Comparison of ENCODE assay signal across 28 cellular contexts in genomic region chr1:74895411-74895810, GRCh38.
"Had no signal": no experiment of that assay in that cellular context is flagged by ENCODE, and none has a peak within 500 bp of the region (broad histone marks: within the 10 kb centered on the region; RNA-seq: fewer than 3 reads in every experiment).

No MANE protein-coding gene starts in this region.

- H3K4me1 ChIP-seq: ascending aorta, breast epithelium, colonic mucosa, esophagus squamous epithelium, gastroesophageal sphincter, heart right ventricle had no signal

- FAIRE-seq: endometrium, endothelial cell of umbilical vein had no signal

- H3K79me2 ChIP-seq: hepatocyte had no signal

- H3K4me3 ChIP-seq: ascending aorta, breast epithelium, cardiac muscle cell, colonic mucosa, esophagus squamous epithelium, gastroesophageal sphincter, heart right ventricle, hepatocyte had no signal

- H2AFZ ChIP-seq: hepatocyte had no signal

- H3K4me2 ChIP-seq: hepatocyte had no signal

- H3K27me3 ChIP-seq: ascending aorta, breast epithelium, cardiac muscle cell, colonic mucosa, esophagus squamous epithelium, gastroesophageal sphincter, heart right ventricle, hepatocyte had no signal

- DNase-seq: activated CD4-positive, alpha-beta memory T cell treated with anti-CD3 and anti-CD28 coated beads for 36 hours; activated CD4-positive, alpha-beta T cell treated with anti-CD3 and anti-CD28 coated beads for 36 hours; activated CD4-positive, alpha-beta T cell treated with anti-CD3 and anti-CD28 coated beads, Interleukin-2, amount 10 ng/mL, durations not matched to agents 24 days and 14 days; activated CD4-positive, CD25-positive, alpha-beta regulatory T cell; activated CD4-positive, CD25-positive, alpha-beta regulatory T cell treated with anti-CD3 and anti-CD28 coated beads, Interleukin-2, amount 50 U/mL, for 72 hours; activated CD8-positive, alpha-beta memory T cell treated with anti-CD3 and anti-CD28 coated beads, Interleukin-2, amount 50 U/mL, for 48 hours; activated gamma-delta T cell; activated naive CD4-positive, alpha-beta T cell; activated naive CD4-positive, alpha-beta T cell treated with anti-CD3 and anti-CD28 coated beads, Interleukin-2, amount 10 ng/mL, durations not matched to agents 7 days and 5 days; activated naive CD8-positive, alpha-beta T cell treated with anti-CD3 and anti-CD28 coated beads, Interleukin-2, amount 10 ng/mL, durations not matched to agents 7 days and 5 days; activated T-cell treated with anti-CD3 and anti-CD28 coated beads for 4 hours; activated T-cell treated with anti-CD3 and anti-CD28 coated beads, Interleukin-2, amount 50 U/mL, for 24 hours; activated T-cell treated with anti-CD3 and anti-CD28 coated beads, Interleukin-2, amount 50 U/mL, for 72 hours; central memory CD4-positive, alpha-beta T cell; cerebellar nuclear complex; colonic mucosa; effector CD8-positive, alpha-beta T cell; esophagus squamous epithelium; foreskin melanocyte; heart right ventricle had no signal

- H3K9me3 ChIP-seq: ascending aorta, breast epithelium, colonic mucosa, esophagus squamous epithelium had no signal

- H3K27ac ChIP-seq: ascending aorta, breast epithelium, cardiac muscle cell, colonic mucosa, epithelial cell of prostate, esophagus squamous epithelium, gastroesophageal sphincter, heart right ventricle, hepatocyte had no signal

- H3K36me3 ChIP-seq: ascending aorta, breast epithelium, cardiac muscle cell, colonic mucosa, esophagus squamous epithelium, gastroesophageal sphincter, heart right ventricle had no signal
